In the genomic region with DNA sequence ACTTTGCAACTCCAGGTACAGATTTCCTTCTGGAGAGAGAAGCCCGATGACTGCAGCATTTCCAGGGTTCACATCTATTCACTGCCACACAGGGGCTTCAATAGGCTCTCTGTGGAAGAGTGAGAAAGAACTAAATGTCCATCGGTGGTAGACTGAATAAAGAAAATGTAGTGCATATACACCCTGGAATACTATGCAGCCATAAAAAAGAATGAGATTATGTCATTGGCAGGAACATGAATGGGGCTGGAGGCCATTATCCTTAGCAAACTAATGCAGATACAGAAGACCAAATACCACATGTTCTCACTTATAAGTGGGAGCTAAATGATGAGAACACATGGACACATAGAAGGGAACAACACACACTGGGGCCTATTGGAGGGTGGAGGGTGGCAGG, we compare ENCODE assay signal across 6 cellular contexts. TPM values are rescaled to one million over a fixed set of nuclear protein-coding genes. Genes with fewer than 3 reads are reported as not detected.
"Had no signal": no experiment of that assay in that cellular context is flagged by ENCODE, and none has a peak within 500 bp of the region (broad histone marks: within the 10 kb centered on the region; RNA-seq: fewer than 3 reads in every experiment).

No MANE protein-coding gene starts in this region.

RNA-seq across cellular contexts. Expression of a gene that starts 53.6 kb away (rescaled TPM):
- total RNA-seq: activated naive CD4-positive, alpha-beta T cell treated with anti-CD3 and anti-CD28 coated beads for 36 hours; activated naive CD4-positive, alpha-beta T cell treated with anti-CD3 and anti-CD28 coated beads, Interleukin-2, amount 50 U/mL, for 72 hours; activated naive CD8-positive, alpha-beta T cell treated with anti-CD3 and anti-CD28 coated beads for 36 hours; activated naive CD8-positive, alpha-beta T cell treated with anti-CD3 and anti-CD28 coated beads, Interleukin-2, amount 10 ng/mL, durations not matched to agents 7 days and 5 days; activated T-cell treated with anti-CD3 and anti-CD28 coated beads, Interleukin-2, amount 50 U/mL, for 4 hours; activated T-helper 17 cell treated with anti-CD3 and anti-CD28 coated beads, Interleukin-2, amount 50 U/mL, for 72 hours had no signal
